8 cellular contexts compared by ENCODE assay signal in the genomic region with DNA sequence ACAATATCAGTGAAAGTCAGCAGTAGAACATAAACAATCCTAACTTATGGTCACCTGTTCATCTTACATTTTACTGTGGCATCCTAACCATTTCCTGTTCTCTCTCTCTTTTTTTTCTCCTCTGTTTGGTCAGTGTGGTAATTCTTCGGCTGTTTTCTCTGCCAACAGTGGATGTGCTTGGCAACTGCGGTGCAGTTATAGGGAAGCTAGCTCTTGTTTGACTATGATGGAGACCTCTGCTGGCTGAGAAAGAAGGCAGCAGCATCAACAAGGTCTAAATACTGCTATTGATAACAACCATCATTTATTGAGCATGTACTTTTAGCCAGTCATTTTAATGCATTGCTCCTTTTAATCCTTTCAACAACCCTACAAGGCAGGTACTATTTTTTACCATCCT. TPM values are rescaled to one million over a fixed set of nuclear protein-coding genes. Genes with fewer than 3 reads are reported as not detected.
DNase-seq lines count a peak whose midpoint lies in the region; ATAC-seq and TF ChIP-seq lines count a peak whose summit lies in the region.

No MANE protein-coding gene starts in this region.

- no peaks in the 10 kb centered on the region for H3K36me3 Mint-ChIP-seq in activated CD4-positive, alpha-beta memory T cell treated with anti-CD3 and anti-CD28 coated beads, Interleukin-2, amount 10 ng/mL, durations not matched to agents 7 days and 5 days (ENCODE audit: low read depth)
- H3K36me3 Mint-ChIP-seq in activated CD4-positive, alpha-beta memory T cell treated with anti-CD3 and anti-CD28 coated beads for 36 hours: no peaks in the 10 kb centered on the region
- H3K36me3 Mint-ChIP-seq in naive B cell: peaks cover 0 to 5% of the 10 kb centered on the region in 2 donors

- POLR2A ChIA-PET in activated CD4-positive, alpha-beta memory T cell treated with anti-CD3 and anti-CD28 coated beads, Interleukin-2, amount 10 ng/mL, durations not matched to agents 7 days and 5 days (lab: Charles Lee): interaction anchor here (0.9 kb wide), 1 partner anchor 111 kb away, joined by 4 read pairs; no protein-coding TSS in a partner anchor
- POLR2A ChIA-PET in activated CD4-positive, alpha-beta memory T cell treated with anti-CD3 and anti-CD28 coated beads for 36 hours (lab: Charles Lee): no interaction called here

- H3K27ac Mint-ChIP-seq in activated CD4-positive, alpha-beta memory T cell treated with anti-CD3 and anti-CD28 coated beads, Interleukin-2, amount 10 ng/mL, durations not matched to agents 7 days and 5 days: no peak overlapping the region
- H3K27ac Mint-ChIP-seq in activated CD4-positive, alpha-beta memory T cell treated with anti-CD3 and anti-CD28 coated beads for 36 hours: no peak overlapping the region
- no peak overlapping the region for H3K27ac Mint-ChIP-seq in naive B cell

- H3K27me3 Mint-ChIP-seq in activated CD4-positive, alpha-beta memory T cell treated with anti-CD3 and anti-CD28 coated beads, Interleukin-2, amount 10 ng/mL, durations not matched to agents 7 days and 5 days: peaks cover 15% of the 10 kb centered on the region
- H3K27me3 Mint-ChIP-seq in activated CD4-positive, alpha-beta memory T cell treated with anti-CD3 and anti-CD28 coated beads for 36 hours: peaks cover 2% of the 10 kb centered on the region
- H3K27me3 Mint-ChIP-seq in naive B cell: peaks cover 0 to 19% (median 12%) of the 10 kb centered on the region in 3 donors

- intact Hi-C loops in activated CD4-positive, alpha-beta memory T cell treated with anti-CD3 and anti-CD28 coated beads for 36 hours (cut with micrococcal nuclease): no loop called here

- ATAC-seq in naive B cell (ENCODE audit: low read depth in 2 of 2) (peak; percentile 65 to 71), GM19397 (IDR thresholded peaks at IDR 0.05; ENCODE audit: unreplicated experiment) (no peak), GM21360 (IDR thresholded peaks at IDR 0.05; ENCODE audit: unreplicated experiment) (no peak)

- peak; percentile 19 for DNase-seq in activated CD4-positive, alpha-beta memory T cell treated with anti-CD3 and anti-CD28 coated beads, Interleukin-2, amount 10 ng/mL, durations not matched to agents 7 days and 5 days
- DNase-seq in activated CD4-positive, alpha-beta memory T cell treated with anti-CD3 and anti-CD28 coated beads for 36 hours: no peak
- DNase-seq in NCI-H1694 treated with DMSO at 0.1 percent for 48 hours (lab: John Stamatoyannopoulos, UW): peak; percentile 45
- peak; percentile 32 for DNase-seq in astrocyte of the cerebellum (ENCODE audit: low read depth)
- peak; percentile 3 for DNase-seq in naive B cell
- DNase-seq in stimulated activated naive CD4-positive, alpha-beta T cell treated with Interleukin-2 at 50 U/mL for 16 hours (lab: John Stamatoyannopoulos, UW): no peak

- H3K9me3 Mint-ChIP-seq in activated CD4-positive, alpha-beta memory T cell treated with anti-CD3 and anti-CD28 coated beads, Interleukin-2, amount 10 ng/mL, durations not matched to agents 7 days and 5 days: no peaks in the 10 kb centered on the region
- peaks cover 3% of the 10 kb centered on the region for H3K9me3 Mint-ChIP-seq in activated CD4-positive, alpha-beta memory T cell treated with anti-CD3 and anti-CD28 coated beads for 36 hours
- H3K9me3 Mint-ChIP-seq in naive B cell: peaks cover 0 to 17% (median 6%) of the 10 kb centered on the region in 7 donors

- CTCF ChIA-PET in activated CD4-positive, alpha-beta memory T cell treated with anti-CD3 and anti-CD28 coated beads, Interleukin-2, amount 10 ng/mL, durations not matched to agents 7 days and 5 days (lab: Charles Lee): interaction anchor here (0.6 to 1.5 kb wide), 10 partner anchors 17 to 526 kb away, joined by 3 to 4 read pairs (median 3); no protein-coding TSS in a partner anchor
- CTCF ChIA-PET in activated CD4-positive, alpha-beta memory T cell treated with anti-CD3 and anti-CD28 coated beads for 36 hours (lab: Charles Lee): interaction anchor here (0.8 to 1.8 kb wide), 5 partner anchors 12 to 42 kb away, joined by 3 to 7 read pairs (median 4); no protein-coding TSS in a partner anchor

- H3K4me1 Mint-ChIP-seq in activated CD4-positive, alpha-beta memory T cell treated with anti-CD3 and anti-CD28 coated beads, Interleukin-2, amount 10 ng/mL, durations not matched to agents 7 days and 5 days: peaks cover 3% of the 10 kb centered on the region
- H3K4me1 Mint-ChIP-seq in activated CD4-positive, alpha-beta memory T cell treated with anti-CD3 and anti-CD28 coated beads for 36 hours (ENCODE audit: low read depth): peaks cover 10% of the 10 kb centered on the region
- H3K4me1 Mint-ChIP-seq in naive B cell: peaks cover 0 to 5% (median 4%) of the 10 kb centered on the region in 3 donors

- H3K4me3 Mint-ChIP-seq in activated CD4-positive, alpha-beta memory T cell treated with anti-CD3 and anti-CD28 coated beads, Interleukin-2, amount 10 ng/mL, durations not matched to agents 7 days and 5 days: no peak overlapping the region
- no peak overlapping the region for H3K4me3 Mint-ChIP-seq in activated CD4-positive, alpha-beta memory T cell treated with anti-CD3 and anti-CD28 coated beads for 36 hours
- no peak overlapping the region for H3K4me3 Mint-ChIP-seq in naive B cell

- TF ChIP-seq CTCF in astrocyte of the cerebellum (IDR thresholded peaks at IDR 0.05; ENCODE audit: low read depth, low read length, missing control alignments): peak; percentile 51

- no peak overlapping the region for H3K4me3 ChIP-seq in astrocyte of the cerebellum (ENCODE audit: low read depth, low read length)

- in situ Hi-C loops in astrocyte of the cerebellum (cut with HindIII; ENCODE audit: low sequenced_read_pairs): no loop called here

RNA-seq across cellular contexts. Expression of a gene that starts 0.7 kb away (rescaled TPM):
- total RNA-seq in activated CD4-positive, alpha-beta memory T cell treated with anti-CD3 and anti-CD28 coated beads, Interleukin-2, amount 10 ng/mL, durations not matched to agents 7 days and 5 days: not detected
- not detected for total RNA-seq in activated CD4-positive, alpha-beta memory T cell treated with anti-CD3 and anti-CD28 coated beads for 36 hours
- not detected for polyA plus RNA-seq in naive B cell (ENCODE audit: low read depth in 6 of 6)

RNA-seq across cellular contexts. Expression of a gene that starts 57.8 kb away (rescaled TPM):
- total RNA-seq in activated CD4-positive, alpha-beta memory T cell treated with anti-CD3 and anti-CD28 coated beads, Interleukin-2, amount 10 ng/mL, durations not matched to agents 7 days and 5 days: under 1 TPM; 0.28 to 0.35 TPM
- total RNA-seq in activated CD4-positive, alpha-beta memory T cell treated with anti-CD3 and anti-CD28 coated beads for 36 hours: under 1 TPM; 0.31 to 0.33 TPM
- under 1 TPM in 1 of 6 donors, not detected in 5; 0.27 TPM for polyA plus RNA-seq in naive B cell (ENCODE audit: low read depth in 6 of 6)

Comparison
In these comparisons a context has a peak if more than half of its experiments do, and no peak if none do; other contexts are left out.
1. DNase-seq: peak in activated CD4-positive, alpha-beta memory T cell treated with anti-CD3 and anti-CD28 coated beads, Interleukin-2, amount 10 ng/mL, durations not matched to agents 7 days and 5 days (single experiment), NCI-H1694 treated with DMSO at 0.1 percent for 48 hours (single experiment), astrocyte of the cerebellum (single experiment) and naive B cell (single experiment); none in activated CD4-positive, alpha-beta memory T cell treated with anti-CD3 and anti-CD28 coated beads for 36 hours (single experiment) and stimulated activated naive CD4-positive, alpha-beta T cell treated with Interleukin-2 at 50 U/mL for 16 hours (single experiment).
2. ATAC-seq: peak in naive B cell (2 of 2); none in GM19397 (single experiment) and GM21360 (single experiment).